ENCODE assay signal across 18 cellular contexts in the genomic region with DNA sequence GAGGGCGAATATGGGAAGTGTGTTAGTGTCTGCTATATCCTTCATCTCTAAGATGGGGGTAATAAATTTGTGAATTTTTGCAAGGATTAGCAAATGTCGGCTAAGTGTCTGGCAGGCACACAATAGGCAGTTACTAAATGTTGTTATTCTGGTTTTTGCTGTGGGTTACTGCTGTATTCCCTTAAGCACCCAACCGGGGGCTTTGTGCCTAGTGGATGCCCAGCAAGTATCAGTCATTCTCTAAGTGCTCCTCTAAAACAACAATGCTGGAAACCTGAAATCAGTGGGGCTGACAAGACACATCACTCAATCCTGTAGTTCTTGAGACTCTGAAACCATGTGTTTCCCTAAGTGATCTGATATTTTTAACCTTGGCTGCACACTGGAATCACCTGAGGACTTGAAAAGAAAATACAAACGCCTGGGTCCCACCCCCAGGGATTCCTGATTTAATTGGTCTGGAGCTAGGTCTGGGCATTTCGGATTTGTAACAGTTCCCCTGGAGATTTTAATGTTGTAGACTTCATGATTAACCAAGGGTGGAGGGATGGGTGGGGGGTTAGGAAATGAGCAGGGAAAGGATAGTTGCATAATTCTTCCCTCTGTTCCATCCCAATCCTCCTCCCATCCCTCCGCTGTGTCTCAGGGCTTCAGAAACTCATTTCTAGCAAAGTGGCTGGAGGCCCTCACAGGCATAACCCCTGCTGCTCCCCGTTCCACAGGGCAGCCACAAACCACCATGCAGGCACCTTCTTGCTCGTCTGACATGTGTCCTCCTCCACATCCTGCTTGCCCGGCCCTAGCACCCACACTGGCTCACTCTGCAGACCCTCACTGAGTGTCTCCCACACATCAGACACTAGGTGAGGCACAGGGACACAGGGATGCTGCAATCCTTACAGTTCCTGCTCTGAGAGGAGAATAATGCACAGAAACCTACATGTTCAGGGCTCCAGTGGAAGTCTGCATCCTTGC.
"Had no signal": no experiment of that assay in that cellular context is flagged by ENCODE, and none has a peak within 500 bp of the region (broad histone marks: within the 10 kb centered on the region; RNA-seq: fewer than 3 reads in every experiment).

No MANE protein-coding gene starts in this region.

- DNase-seq: activated CD4-positive, alpha-beta T cell treated with anti-CD3 and anti-CD28 coated beads for 36 hours; activated CD4-positive, alpha-beta T cell treated with anti-CD3 and anti-CD28 coated beads, Interleukin-2, amount 50 U/mL, for 48 hours; activated effector memory CD4-positive, alpha-beta T cell treated with Interleukin-2 at 50 U/mL for 16 hours; activated naive CD4-positive, alpha-beta T cell treated with anti-CD3 and anti-CD28 coated beads for 36 hours; activated T-cell treated with anti-CD3 and anti-CD28 coated beads, Interleukin-2, amount 50 U/mL, for 72 hours; anterior cingulate cortex; heart left ventricle; lower lobe of right lung; naive B cell; spleen; stomach; T-helper 9 cell; trophoblast cell had no signal

- H3K27me3 ChIP-seq: heart left ventricle, vagina had no signal

- H3K4me3 ChIP-seq: heart left ventricle, lower lobe of right lung, prostate gland, spleen, stomach, vagina had no signal

- H3K27ac Mint-ChIP-seq: activated CD4-positive, alpha-beta T cell treated with anti-CD3 and anti-CD28 coated beads for 36 hours; activated naive CD4-positive, alpha-beta T cell treated with anti-CD3 and anti-CD28 coated beads for 36 hours; activated T-cell treated with anti-CD3 and anti-CD28 coated beads, Interleukin-2, amount 50 U/mL, for 72 hours; naive B cell; WTC11 had no signal

- H3K4me1 ChIP-seq: lower lobe of right lung, prostate gland, stomach, vagina had no signal

- H3K9me3 Mint-ChIP-seq: activated naive CD4-positive, alpha-beta T cell treated with anti-CD3 and anti-CD28 coated beads for 36 hours; activated T-cell treated with anti-CD3 and anti-CD28 coated beads, Interleukin-2, amount 50 U/mL, for 72 hours; brain; naive B cell; neural crest cell; WTC11 had no signal

- H3K27ac ChIP-seq: heart left ventricle, lower lobe of right lung, prostate gland, spleen, stomach, vagina had no signal

- H3K9me3 ChIP-seq: heart left ventricle, lower lobe of right lung, prostate gland, spleen, stomach, vagina had no signal

- H3K4me1 Mint-ChIP-seq: activated CD4-positive, alpha-beta T cell treated with anti-CD3 and anti-CD28 coated beads for 36 hours; naive B cell had no signal

- H3K36me3 Mint-ChIP-seq: brain, naive B cell, WTC11 had no signal

- H3K36me3 ChIP-seq: heart left ventricle, lower lobe of right lung, prostate gland, spleen, stomach, vagina had no signal

- H3K4me3 Mint-ChIP-seq: activated CD4-positive, alpha-beta T cell treated with anti-CD3 and anti-CD28 coated beads for 36 hours; activated naive CD4-positive, alpha-beta T cell treated with anti-CD3 and anti-CD28 coated beads for 36 hours; activated T-cell treated with anti-CD3 and anti-CD28 coated beads, Interleukin-2, amount 50 U/mL, for 72 hours; brain; naive B cell; neural crest cell; WTC11 had no signal
